Comparison of ENCODE assay signal across 26 cellular contexts in the genomic region with DNA sequence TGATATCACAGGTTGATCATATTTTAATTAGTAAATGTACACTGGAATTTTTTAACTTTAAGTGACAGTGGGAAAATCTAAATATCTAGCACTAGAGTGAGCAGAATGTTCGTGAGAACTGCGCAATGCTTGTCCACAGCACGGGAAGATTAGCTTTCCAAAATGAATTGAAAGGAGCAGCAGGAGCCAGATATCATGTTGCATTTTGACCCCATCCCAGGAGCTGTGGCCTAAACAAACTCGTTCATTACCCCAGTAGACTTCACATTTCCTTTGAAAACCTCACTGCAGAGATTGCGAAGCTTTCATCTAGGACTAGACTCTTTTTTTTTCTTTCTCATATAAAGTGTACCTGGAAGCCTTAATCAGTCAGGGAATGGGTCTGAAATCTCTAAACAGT.
"Had no signal": no experiment of that assay in that cellular context is flagged by ENCODE, and none has a peak within 500 bp of the region (broad histone marks: within the 10 kb centered on the region; RNA-seq: fewer than 3 reads in every experiment).

No MANE protein-coding gene starts in this region.

- H3K9me3 ChIP-seq: adrenal gland, breast epithelium, colonic mucosa, Peyer's patch, SJCRH30, SK-N-SH had no signal

- H3K4me1 ChIP-seq: adrenal gland, breast epithelium, colonic mucosa, Peyer's patch, SJCRH30 had no signal

- H3K36me3 ChIP-seq: adrenal gland, breast epithelium, colonic mucosa, Peyer's patch, SJCRH30 had no signal

- DNase-seq: activated CD4-positive, alpha-beta T cell treated with anti-CD3 and anti-CD28 coated beads for 4 hours; activated CD8-positive, alpha-beta memory T cell treated with anti-CD3 and anti-CD28 coated beads, Interleukin-2, amount 50 U/mL, for 48 hours; activated CD8-positive, alpha-beta T cell treated with anti-CD3 and anti-CD28 coated beads for 36 hours; activated naive CD4-positive, alpha-beta T cell treated with anti-CD3 and anti-CD28 coated beads, Interleukin-2, amount 50 U/mL, for 16 hours; activated naive CD8-positive, alpha-beta T cell treated with anti-CD3 and anti-CD28 coated beads, Interleukin-2, amount 10 ng/mL, durations not matched to agents 7 days and 5 days; activated T-cell treated with anti-CD3 and anti-CD28 coated beads, Interleukin-2, amount 50 U/mL, for 1 hour; adrenal gland; anterior cingulate cortex; caudate nucleus; colonic mucosa; Kasumi-1; KBM-7; NCI-H1048; NCI-H1930; NCI-H226; NCI-H524; NCI-H748 treated with DMSO at 0.1 percent for 48 hours; NK-92 treated with Interleukin-12 subunit alpha and Interleukin-12 subunit beta, amount 100 ng/mL, for 24 hours; Peyer's patch; Right ventricle myocardium superior; SK-N-SH; T-helper 1 cell had no signal

- H3K27ac ChIP-seq: adrenal gland, breast epithelium, colonic mucosa, Peyer's patch, RWPE1, SJCRH30 had no signal

- H3K4me3 ChIP-seq: adrenal gland, breast epithelium, colonic mucosa, Peyer's patch, SJCRH30 had no signal

- ATAC-seq: activated CD4-positive, CD25-positive, alpha-beta regulatory T cell treated with anti-CD3 and anti-CD28 coated beads, Interleukin-2, amount 50 U/mL, for 24 hours; activated CD8-positive, alpha-beta T cell treated with anti-CD3 and anti-CD28 coated beads for 36 hours had no signal

- H3K27me3 ChIP-seq: adrenal gland, Peyer's patch, SJCRH30 had no signal
